Comparison of ENCODE assay signal across 18 cellular contexts in the genomic region with DNA sequence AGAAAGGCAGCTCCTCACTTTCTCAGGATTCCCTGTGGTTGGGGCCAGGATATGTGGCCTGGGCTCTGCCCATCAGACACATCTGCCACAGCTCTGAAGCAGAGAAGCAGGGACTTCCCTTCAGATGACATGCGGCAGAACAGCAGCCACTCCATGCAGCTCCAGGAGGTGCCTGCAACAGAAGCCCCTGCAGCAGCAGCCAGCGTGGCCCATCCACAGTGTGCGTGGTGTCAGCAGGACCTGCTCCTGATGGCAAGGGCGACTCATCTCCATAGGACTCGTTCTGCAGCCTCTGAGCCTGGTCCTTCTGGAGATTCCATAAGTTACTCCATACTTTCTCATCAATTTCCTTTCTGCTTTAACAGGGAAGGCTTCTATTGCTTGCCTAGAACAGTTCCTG.
DNase-seq lines count a peak whose midpoint lies in the region; ATAC-seq and TF ChIP-seq lines count a peak whose summit lies in the region.
"Had no signal": no experiment of that assay in that cellular context is flagged by ENCODE, and none has a peak within 500 bp of the region (broad histone marks: within the 10 kb centered on the region; RNA-seq: fewer than 3 reads in every experiment).

No MANE protein-coding gene starts in this region.

- H3K27me3 ChIP-seq in IMR-90 (ENCODE audit: control insufficient read depth, insufficient read depth, low read length) = no peaks in the 10 kb centered on the region
- H3K27me3 ChIP-seq in mesendoderm (ENCODE audit: insufficient read depth, low read length, poor library complexity) = no peaks in the 10 kb centered on the region
- H3K27me3 ChIP-seq in osteoblast (ENCODE audit: insufficient read depth, low read length) = no peaks in the 10 kb centered on the region
- H3K27me3 ChIP-seq in breast epithelium = no peaks in the 10 kb centered on the region
- H3K27me3 ChIP-seq: BE2C, BLaER1 had no signal

- peak overlapping the region; percentile 49 for H2AFZ ChIP-seq in IMR-90 (replicated peaks; ENCODE audit: low read length, poor library complexity)
- no peak overlapping the region for H2AFZ ChIP-seq in osteoblast (ENCODE audit: low read length)

- H3K23ac ChIP-seq in IMR-90 (ENCODE audit: low read depth, low read length) = no peak overlapping the region
- no peak overlapping the region for H3K23ac ChIP-seq in mesendoderm (ENCODE audit: low read length)

- dilution Hi-C loops in IMR-90 (cut with HindIII; ENCODE audit: low sequenced_read_pairs, unreplicated experiment) = no loop called here

- 71% methylated on average over 4 of the region's 5 CpGs; no CpG with 5 or more reads in 1 of the 2 experiments for WGBS in IMR-90 (ENCODE audit: extremely low coverage in 2 of 2, insufficient read length in 1 of 2), 2 experiments
- WGBS in mesendoderm (ENCODE audit: extremely low coverage, insufficient coverage, low lambda C conversion rate) = no CpG with 5 or more reads among the region's 5 CpGs

- H3K14ac ChIP-seq in IMR-90 (replicated peaks; ENCODE audit: low read depth, low read length) = no peak overlapping the region

- H3K56ac ChIP-seq in IMR-90 (ENCODE audit: extremely low read depth, insufficient read depth, low read length) (no peak overlapping the region), mesendoderm (ENCODE audit: low read length) (peak overlapping the region; percentile 10)

- no peaks in the 10 kb centered on the region for H3K36me3 ChIP-seq in IMR-90 (ENCODE audit: control insufficient read depth, insufficient read depth, low read length)
- H3K36me3 ChIP-seq in mesendoderm (ENCODE audit: control insufficient read depth, insufficient read depth, low read length) = no peaks in the 10 kb centered on the region
- H3K36me3 ChIP-seq in osteoblast (ENCODE audit: insufficient read depth, low read length) = no peaks in the 10 kb centered on the region
- peaks cover 3% of the 10 kb centered on the region for H3K36me3 ChIP-seq in breast epithelium
- H3K36me3 ChIP-seq: BE2C had no signal

- TF ChIP-seq RAD21 in IMR-90 (IDR thresholded peaks at IDR 0.05; ENCODE audit: low read length) = no peak

- POLR2A ChIA-PET in IMR-90 (lab: Charles Lee; ENCODE audit: unreplicated experiment) = no interaction called here

- no peak overlapping the region for H3K4ac ChIP-seq in IMR-90 (ENCODE audit: low read depth, low read length)
- no peak overlapping the region for H3K4ac ChIP-seq in mesendoderm (ENCODE audit: low read depth, low read length)

- H3K79me1 ChIP-seq in IMR-90 (ENCODE audit: low read depth in 1 of 2, low read length in 2 of 2) (no peaks in the 10 kb centered on the region), mesendoderm (ENCODE audit: low read length) (no peaks in the 10 kb centered on the region)

- CTCF ChIA-PET in IMR-90 (lab: Yijun Ruan, JAX) = no interaction called here

- H4K5ac ChIP-seq in IMR-90 (ENCODE audit: low read depth, low read length) (no peak overlapping the region), mesendoderm (ENCODE audit: low read length) (no peak overlapping the region)

- H3K4me3 ChIP-seq in IMR-90 (ENCODE audit: insufficient read depth, low read depth, low read length) (no peak overlapping the region), epithelial cell of esophagus (ENCODE audit: low read length) (no peak overlapping the region), mesendoderm (ENCODE audit: low read length) (no peak overlapping the region), osteoblast (ENCODE audit: insufficient read depth, low read length) (no peak overlapping the region), breast epithelium (no peak overlapping the region)
- H3K4me3 ChIP-seq: BLaER1 had no signal

- peaks cover 2% of the 10 kb centered on the region; the same call in 1 of the 2 replicates for H3K4me1 ChIP-seq in IMR-90 (ENCODE audit: control insufficient read depth, insufficient read depth, low read length)
- H3K4me1 ChIP-seq in mesendoderm (ENCODE audit: control insufficient read depth, low read depth, low read length) = peaks cover 5% of the 10 kb centered on the region
- H3K4me1 ChIP-seq in osteoblast (ENCODE audit: insufficient read depth, low read length) = peaks cover 6% of the 10 kb centered on the region
- H3K4me1 ChIP-seq in breast epithelium = no peaks in the 10 kb centered on the region
- H3K4me1 ChIP-seq: BE2C had no signal

- H2BK5ac ChIP-seq in IMR-90 (ENCODE audit: low read depth, low read length, poor library complexity, severe bottlenecking) = no peak overlapping the region
- no peak overlapping the region for H2BK5ac ChIP-seq in mesendoderm (ENCODE audit: low read length)

- no peak for TF ChIP-seq CTCF in IMR-90 (conservative IDR thresholded peaks at IDR 0.05; ENCODE audit: low read depth, low read length)
- TF ChIP-seq CTCF in epithelial cell of esophagus (IDR thresholded peaks at IDR 0.05; ENCODE audit: insufficient read depth, low read depth, low read length, missing control alignments) = no peak
- no peak for TF ChIP-seq CTCF in osteoblast (IDR thresholded peaks at IDR 0.05; ENCODE audit: extremely low read depth, low read depth, low read length)
- TF ChIP-seq CTCF in breast epithelium (IDR thresholded peaks at IDR 0.05) = no peak

- intact Hi-C loops in IMR-90 (cut with micrococcal nuclease) (no loop called here), breast epithelium (cut with DNase I; ENCODE audit: low total_unique reads) (no loop called here)

- DNase-seq in IMR-90 (no peak), epithelial cell of esophagus (ENCODE audit: low read depth) (peak; percentile 33), mesendoderm (peak; percentile 18), osteoblast (ENCODE audit: insufficient read length, low spot score, missing footprints) (peak; percentile 37), breast epithelium (ENCODE audit: low spot score in 2 of 2) (no peak), DMS153 (lab: John Stamatoyannopoulos, UW) (no peak), NCI-H524 (lab: John Stamatoyannopoulos, UW) (no peak)
- DNase-seq: 8988T; ACHN; BE2C; CD4-positive, alpha-beta memory T cell; CD4-positive, CD25-positive, alpha-beta regulatory T cell; CD8-positive, alpha-beta memory T cell; COR-L47; DMS79 treated with DMSO at 0.1 percent for 48 hours; GF-D8 had no signal

- H3K79me2 ChIP-seq in mesendoderm (ENCODE audit: control insufficient read depth, insufficient read depth, low read length) (no peaks in the 10 kb centered on the region), osteoblast (ENCODE audit: insufficient read depth, low read length) (no peaks in the 10 kb centered on the region)

- H3K9ac ChIP-seq in IMR-90 (ENCODE audit: low read depth, low read length) (no peak overlapping the region), mesendoderm (ENCODE audit: low read length) (no peak overlapping the region)
- H3K9ac ChIP-seq: BLaER1 had no signal

- no peak for ATAC-seq in IMR-90 (ENCODE audit: low read depth)
- ATAC-seq in GM21737 (IDR thresholded peaks at IDR 0.05; ENCODE audit: unreplicated experiment) = no peak

- no peaks in the 10 kb centered on the region for H4K20me1 ChIP-seq in IMR-90 (ENCODE audit: insufficient read depth, low read length)
- no peaks in the 10 kb centered on the region for H4K20me1 ChIP-seq in osteoblast (ENCODE audit: insufficient read depth, low read length)
- H4K20me1 ChIP-seq: BLaER1 had no signal

- H3K9me3 ChIP-seq in IMR-90 (ENCODE audit: control insufficient read depth, insufficient read depth, low read length) (no peaks in the 10 kb centered on the region), osteoblast (ENCODE audit: low read depth, low read length) (no peaks in the 10 kb centered on the region), breast epithelium (no peaks in the 10 kb centered on the region)
- H3K9me3 ChIP-seq: BE2C, BLaER1 had no signal

- no peak overlapping the region for H3K27ac ChIP-seq in IMR-90 (ENCODE audit: insufficient read depth, low read length)
- H3K27ac ChIP-seq in mesendoderm (ENCODE audit: low read depth, low read length) = no peak overlapping the region
- no peak overlapping the region for H3K27ac ChIP-seq in osteoblast (ENCODE audit: low read depth, low read length)
- H3K27ac ChIP-seq in breast epithelium = no peak overlapping the region
- H3K27ac ChIP-seq: BLaER1 had no signal

- H2BK15ac ChIP-seq in IMR-90 (ENCODE audit: low read depth, low read length) = no peak overlapping the region
- H2BK15ac ChIP-seq in mesendoderm (replicated peaks; ENCODE audit: low read depth) = no peak overlapping the region

- no peak for TF ChIP-seq POLR2A in IMR-90 (IDR thresholded peaks at IDR 0.05; ENCODE audit: low read depth, low read length)
- TF ChIP-seq POLR2A in breast epithelium (IDR thresholded peaks at IDR 0.05) = no peak

- no peak overlapping the region for H4K91ac ChIP-seq in IMR-90 (ENCODE audit: insufficient read depth, low read depth, low read length)

- no peak overlapping the region for H2BK120ac ChIP-seq in IMR-90 (ENCODE audit: low read depth, low read length)
- no peak overlapping the region for H2BK120ac ChIP-seq in mesendoderm (ENCODE audit: low read depth, low read length)

- in situ Hi-C loops in IMR-90 (cut with MboI; ENCODE audit: low sequenced_read_pairs) = no loop called here

- no peak overlapping the region for H2BK20ac ChIP-seq in IMR-90 (ENCODE audit: low read depth, low read length)

- H3K18ac ChIP-seq in IMR-90 (ENCODE audit: low read depth, low read length) (no peak overlapping the region), mesendoderm (ENCODE audit: low read length) (no peak overlapping the region)

- H2AK5ac ChIP-seq in IMR-90 (ENCODE audit: low read depth, low read length) = no peak overlapping the region
- no peak overlapping the region for H2AK5ac ChIP-seq in mesendoderm (ENCODE audit: low read length)

- no peak overlapping the region for H2AK9ac ChIP-seq in IMR-90 (replicated peaks; ENCODE audit: low read depth, low read length, poor library complexity)

- H3K9me1 ChIP-seq in IMR-90 (ENCODE audit: insufficient read depth, low read length) = no peaks in the 10 kb centered on the region

- H3K4me2 ChIP-seq in IMR-90 (ENCODE audit: low read depth, low read length) (no peak overlapping the region), mesendoderm (ENCODE audit: low read length) (no peak overlapping the region), osteoblast (ENCODE audit: insufficient read depth, low read length) (no peak overlapping the region)
- H3K4me2 ChIP-seq: BLaER1 had no signal

- H4K8ac ChIP-seq in IMR-90 (ENCODE audit: low read depth in 2 of 2, low read length in 2 of 2) (no peak overlapping the region), mesendoderm (ENCODE audit: low read depth, low read length) (no peak overlapping the region)

- BruUV-seq in IMR-90 (replicated peaks; lab: Mats Ljungman, UMichigan) = no TSS peak

TF ChIP-seq in IMR-90, 13 proteins besides CTCF, POLR2A, EP300 and RAD21 (continues in another document):
- TF ChIP-seq, protein P1, sequence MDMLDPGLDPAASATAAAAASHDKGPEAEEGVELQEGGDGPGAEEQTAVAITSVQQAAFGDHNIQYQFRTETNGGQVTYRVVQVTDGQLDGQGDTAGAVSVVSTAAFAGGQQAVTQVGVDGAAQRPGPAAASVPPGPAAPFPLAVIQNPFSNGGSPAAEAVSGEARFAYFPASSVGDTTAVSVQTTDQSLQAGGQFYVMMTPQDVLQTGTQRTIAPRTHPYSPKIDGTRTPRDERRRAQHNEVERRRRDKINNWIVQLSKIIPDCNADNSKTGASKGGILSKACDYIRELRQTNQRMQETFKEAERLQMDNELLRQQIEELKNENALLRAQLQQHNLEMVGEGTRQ (IDR thresholded peaks at IDR 0.05; ENCODE audit: low read depth, low read length) = no peak
- TF ChIP-seq MAFK (IDR thresholded peaks at IDR 0.05; ENCODE audit: low read depth, low read length) (no peak), CHD1 (IDR thresholded peaks at IDR 0.05; ENCODE audit: low read depth, low read length) (no peak)

Comparison
In these comparisons a context has a peak if more than half of its experiments do, and no peak if none do; other contexts are left out.
1. DNase-seq: peak in epithelial cell of esophagus (single experiment), mesendoderm (single experiment) and osteoblast (single experiment); none in IMR-90 (single experiment), breast epithelium (0 of 2), DMS153 (single experiment) and NCI-H524 (0 of 2).